In the genomic region with DNA sequence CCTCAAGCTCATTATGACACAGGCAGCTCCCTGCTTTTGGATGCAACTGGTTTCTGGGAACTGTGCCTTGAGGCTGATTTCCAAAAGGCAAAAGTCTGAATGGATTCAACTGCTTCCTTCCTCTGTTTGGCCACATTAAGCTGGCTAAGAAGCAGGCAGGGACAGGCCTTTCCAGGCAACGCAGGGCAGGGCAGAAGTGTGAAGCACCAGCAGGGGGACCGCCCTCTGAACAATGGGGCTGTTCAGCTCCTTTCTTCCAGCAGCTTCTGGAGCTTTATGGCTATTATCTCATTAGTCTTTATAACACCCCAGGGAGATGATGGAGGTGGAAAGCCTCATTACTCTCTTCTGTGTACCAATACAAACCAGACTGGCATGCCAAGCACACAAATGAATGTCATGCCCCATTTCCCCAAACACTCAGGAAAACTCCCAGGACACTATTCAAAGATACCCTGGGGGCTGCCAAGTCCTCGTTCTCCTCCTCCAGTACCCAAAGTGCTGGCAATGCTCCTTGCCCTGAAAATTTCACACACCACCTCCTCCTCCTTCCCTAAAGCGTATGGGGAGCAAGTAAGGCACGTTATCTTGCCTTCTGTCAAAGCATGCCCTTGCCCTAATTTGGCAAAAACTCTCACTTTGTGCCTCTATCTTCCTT, we compare ENCODE assay signal across 11 cellular contexts. TPM values are rescaled to one million over a fixed set of nuclear protein-coding genes. Genes with fewer than 3 reads are reported as not detected.
DNase-seq lines count a peak whose midpoint lies in the region; ATAC-seq and TF ChIP-seq lines count a peak whose summit lies in the region.
"Had no signal": no experiment of that assay in that cellular context is flagged by ENCODE, and none has a peak within 500 bp of the region (broad histone marks: within the 10 kb centered on the region; RNA-seq: fewer than 3 reads in every experiment).

No MANE protein-coding gene starts in this region.

- no peak for ATAC-seq in HG02623 (IDR thresholded peaks at IDR 0.05; ENCODE audit: unreplicated experiment)
- ATAC-seq: Panc1 had no signal

- DNase-seq in AG10803 (ENCODE audit: low read depth), result peak; percentile 23
- peak; percentile 57 for DNase-seq in NCI-H2227 (lab: John Stamatoyannopoulos, UW; ENCODE audit: unreplicated experiment)
- peak; percentile 70 for DNase-seq in epithelial cell of prostate (ENCODE audit: low read depth, low spot score)
- no peak for DNase-seq in smooth muscle cell (lab: John Stamatoyannopoulos, UW; ENCODE audit: unreplicated experiment)
- DNase-seq in activated CD4-positive, alpha-beta T cell treated with anti-CD3 and anti-CD28 coated beads, Interleukin-2, amount 50 U/mL, for 1 hour, result no peak
- DNase-seq in T-helper 9 cell, result no peak
- DNase-seq: stimulated activated CD4-positive, alpha-beta T cell treated with anti-CD3 and anti-CD28 coated beads, Interleukin-4, amount 100 ng/mL, for 4 hours had no signal

- H3K79me2 ChIP-seq in smooth muscle cell (ENCODE audit: low read depth), result peaks cover 3% of the 10 kb centered on the region

- TF ChIP-seq CTCF in AG10803 (conservative IDR thresholded peaks at IDR 0.05; ENCODE audit: low read length), result no peak; the same call in 1 of the 2 replicates
- no peak for TF ChIP-seq CTCF in smooth muscle cell (IDR thresholded peaks at IDR 0.05; ENCODE audit: borderline replicate concordance, insufficient read depth, poor library complexity, severe bottlenecking)

- peaks cover 70% of the 10 kb centered on the region for H3K36me3 ChIP-seq in muscle layer of colon (ENCODE audit: insufficient read depth, low read length)
- peaks cover 22% of the 10 kb centered on the region for H3K36me3 ChIP-seq in smooth muscle cell (ENCODE audit: low read depth)

- WGBS in smooth muscle cell (ENCODE audit: low lambda C conversion rate), result 80% methylated on average over 5 of the region's 5 CpGs

- peak overlapping the region; percentile 69 for H3K27ac ChIP-seq in epithelial cell of prostate
- peak overlapping the region; percentile 36 for H3K27ac ChIP-seq in muscle layer of colon (ENCODE audit: low read depth, low read length)
- no peak overlapping the region for H3K27ac ChIP-seq in smooth muscle cell (ENCODE audit: low read depth)

- H4K20me1 ChIP-seq in smooth muscle cell (ENCODE audit: low read depth), result peaks cover 26% of the 10 kb centered on the region

- H3K4me2 ChIP-seq in smooth muscle cell, result no peak overlapping the region

- H3K4me1 ChIP-seq in muscle layer of colon (ENCODE audit: insufficient read depth, low read length) (peaks cover 15% of the 10 kb centered on the region), smooth muscle cell (ENCODE audit: low read depth) (peaks cover 22% of the 10 kb centered on the region)
- H3K4me1 ChIP-seq: HAP-1 had no signal

- no peak overlapping the region for H3K9ac ChIP-seq in muscle layer of colon (ENCODE audit: low read length)
- no peak overlapping the region for H3K9ac ChIP-seq in smooth muscle cell (ENCODE audit: low read depth)

- H3K4me3 ChIP-seq in AG10803 (ENCODE audit: low read length) (no peak overlapping the region), muscle layer of colon (ENCODE audit: low read depth in 1 of 2, low read length in 2 of 2) (no peak overlapping the region), smooth muscle cell (no peak overlapping the region)
- H3K4me3 ChIP-seq: HAP-1 had no signal

- no peaks in the 10 kb centered on the region for H3F3A ChIP-seq in smooth muscle cell (ENCODE audit: low read depth)

- no peaks in the 10 kb centered on the region for H3K9me3 ChIP-seq in muscle layer of colon (ENCODE audit: low read length)
- H3K9me3 ChIP-seq in smooth muscle cell (replicated peaks; ENCODE audit: low read depth), result no peaks in the 10 kb centered on the region
- H3K9me3 ChIP-seq: HAP-1 had no signal

- H2AFZ ChIP-seq in smooth muscle cell (ENCODE audit: low read depth), result no peak overlapping the region

- H3K27me3 ChIP-seq in muscle layer of colon (ENCODE audit: control insufficient read depth in 1 of 2, insufficient read depth in 2 of 2, low read length in 2 of 2) (no peaks in the 10 kb centered on the region), smooth muscle cell (ENCODE audit: low read depth) (no peaks in the 10 kb centered on the region)

RNA-seq across cellular contexts. Expression of a gene that starts 21.3 kb away (rescaled TPM):
- total RNA-seq in smooth muscle cell, result 21.2 and 42.9 TPM in 2 replicates
- 21.0 and 22.0 TPM in 2 replicates for polyA plus RNA-seq in smooth muscle cell

RNA-seq across cellular contexts. Expression of a gene that starts 21.8 kb away (rescaled TPM):
- 113 and 119 TPM in 2 replicates for total RNA-seq in smooth muscle cell
- polyA plus RNA-seq in smooth muscle cell, result 30.6 and 43.0 TPM in 2 replicates

Comparison
In these comparisons a context has a peak if more than half of its experiments do, and no peak if none do; other contexts are left out.
1. DNase-seq: peak in AG10803 (single experiment), NCI-H2227 (single experiment) and epithelial cell of prostate (single experiment); none in smooth muscle cell (single experiment), activated CD4-positive, alpha-beta T cell treated with anti-CD3 and anti-CD28 coated beads, Interleukin-2, amount 50 U/mL, for 1 hour (single experiment) and T-helper 9 cell (single experiment).